Comparison of ENCODE assay signal across 8 cellular contexts in the genomic region with DNA sequence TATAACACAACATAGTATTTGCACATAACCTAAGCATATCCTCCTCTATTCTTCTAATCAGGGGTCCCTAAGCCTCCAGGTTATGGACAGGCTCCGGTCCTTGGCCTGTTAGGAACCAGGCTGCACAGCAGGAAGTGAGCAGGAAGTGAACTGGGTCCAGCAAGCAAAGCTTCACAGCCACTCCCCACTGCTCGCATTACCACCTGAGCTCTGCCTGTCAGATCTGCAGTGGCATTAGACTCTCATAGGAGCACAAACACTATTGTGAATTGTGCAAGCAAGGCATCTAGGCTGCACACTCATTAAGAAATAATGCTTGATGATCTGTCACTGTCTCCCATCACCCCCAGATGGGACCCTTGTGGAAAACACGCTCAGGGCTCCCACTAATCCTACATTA. TPM values are rescaled to one million over a fixed set of nuclear protein-coding genes. Genes with fewer than 3 reads are reported as not detected.
DNase-seq lines count a peak whose midpoint lies in the region; ATAC-seq and TF ChIP-seq lines count a peak whose summit lies in the region.

No MANE protein-coding gene starts in this region.

- H3K9me2 ChIP-seq in HCT116 (ENCODE audit: insufficient read depth) = no peaks in the 10 kb centered on the region

- H3K4me3 ChIP-seq in HCT116 (replicated peaks in 1 of 2; ENCODE audit: low read depth in 1 of 2, low read length in 2 of 2) = no peak overlapping the region
- peak overlapping the region; percentile 22 for H3K4me3 ChIP-seq in naive thymus-derived CD4-positive, alpha-beta T cell (ENCODE audit: low read length)

- peak overlapping the region; percentile 28; the same call in 1 of the 2 replicates for H3K4me2 ChIP-seq in HCT116 (ENCODE audit: low read length)

- H3K9me3 ChIP-seq in HCT116 (ENCODE audit: control insufficient read depth in 1 of 2, insufficient read depth in 1 of 2, low read depth in 1 of 2, low read length in 2 of 2) = no peaks in the 10 kb centered on the region
- no peaks in the 10 kb centered on the region for H3K9me3 ChIP-seq in naive thymus-derived CD4-positive, alpha-beta T cell (ENCODE audit: control insufficient read depth in 2 of 3, low read length in 3 of 3)

- H3K27me3 Mint-ChIP-seq in naive thymus-derived CD4-positive, alpha-beta T cell = no peaks in the 10 kb centered on the region

- H3K27me3 ChIP-seq in HCT116 (ENCODE audit: insufficient read depth, low read length) = no peaks in the 10 kb centered on the region
- H3K27me3 ChIP-seq in naive thymus-derived CD4-positive, alpha-beta T cell (ENCODE audit: control insufficient read depth in 2 of 2, insufficient read depth in 2 of 2, low read length in 2 of 2) = no peaks in the 10 kb centered on the region

- peak overlapping the region; percentile 7 to 98 (median 80) for H3K4me3 Mint-ChIP-seq in naive thymus-derived CD4-positive, alpha-beta T cell

- no peaks in the 10 kb centered on the region for H3K9me3 Mint-ChIP-seq in naive thymus-derived CD4-positive, alpha-beta T cell

- CTCF ChIA-PET in HCT116 (lab: Charles Lee) = no interaction called here
- CTCF ChIA-PET in naive thymus-derived CD4-positive, alpha-beta T cell (lab: Charles Lee) = interaction anchor here (0.6 to 1.2 kb wide), 2 partner anchors 8 to 53 kb away, joined by 3 read pairs; no protein-coding TSS in a partner anchor

- in situ Hi-C loops in GM13976 (cut with MboI; ENCODE audit: low sequenced_read_pairs, unreplicated experiment) = no loop called here

- H4K20me1 ChIP-seq in HCT116 (ENCODE audit: insufficient read depth) = peaks cover 28% of the 10 kb centered on the region; the same call in 1 of the 2 replicates

- H3K4me1 ChIP-seq in HCT116 (ENCODE audit: control insufficient read depth in 1 of 2, insufficient read depth in 2 of 2, low read length in 2 of 2) = peaks cover 27 to 47% of the 10 kb centered on the region in 2 experiments
- peaks cover 62 to 63% of the 10 kb centered on the region in 2 donors for H3K4me1 ChIP-seq in naive thymus-derived CD4-positive, alpha-beta T cell (ENCODE audit: control insufficient read depth in 2 of 2, insufficient read depth in 2 of 2, low read length in 2 of 2)

- no peaks in the 10 kb centered on the region for H3K36me3 ChIP-seq in HCT116 (ENCODE audit: control insufficient read depth in 1 of 2, insufficient read depth in 2 of 2, low read length in 2 of 2)
- no peaks in the 10 kb centered on the region for H3K36me3 ChIP-seq in naive thymus-derived CD4-positive, alpha-beta T cell (ENCODE audit: control insufficient read depth in 2 of 3, insufficient read depth in 3 of 3, low read length in 3 of 3)

- no peak overlapping the region for H2AFZ ChIP-seq in HCT116 (ENCODE audit: low read depth, low read length, poor library complexity, severe bottlenecking)

- no peak for TF ChIP-seq RAD21 in HCT116 (IDR thresholded peaks at IDR 0.05; ENCODE audit: low read depth)

- no peak overlapping the region for H3K27ac ChIP-seq in HCT116 (ENCODE audit: low read depth, low read length)
- H3K27ac ChIP-seq in naive thymus-derived CD4-positive, alpha-beta T cell (ENCODE audit: low read depth, low read length) = peak overlapping the region; percentile 10

- TF ChIP-seq POLR2A in HCT116 (IDR thresholded peaks at IDR 0.05; ENCODE audit: borderline replicate concordance, extremely low read depth, insufficient read depth, insufficient read length) = no peak

- DNase-seq in HCT116 (ENCODE audit: low read depth, low spot score) (no peak), UCSD-AML1 (lab: John Stamatoyannopoulos, UW; ENCODE audit: unreplicated experiment) (peak; percentile 23), GM13976 (ENCODE audit: low spot score) (no peak), CD1c-positive myeloid dendritic cell (ENCODE audit: extremely low spot score) (no peak), NCI-H526 treated with DMSO at 0.1 percent for 48 hours (lab: John Stamatoyannopoulos, UW) (no peak)
- DNase-seq in naive thymus-derived CD4-positive, alpha-beta T cell = peak in 1 of 9 donors; percentile 25
- DNase-seq in activated CD4-positive, alpha-beta T cell treated with anti-CD3 and anti-CD28 coated beads, Interleukin-2, amount 50 U/mL, for 1 hour = no peak

- H3K36me3 Mint-ChIP-seq in naive thymus-derived CD4-positive, alpha-beta T cell = peaks cover 0 to 15% (median 4%) of the 10 kb centered on the region in 5 donors

- RAD21 ChIA-PET in HCT116 (lab: Charles Lee; ENCODE audit: low non-redundant PET in 1 of 2, low total read pairs in 2 of 2, uncharacterized antibody in 2 of 2, unreplicated experiment in 2 of 2) = no interaction called here

- intact Hi-C loops in HCT116 (cut with micrococcal nuclease) = no loop called here
- intact Hi-C loops in naive thymus-derived CD4-positive, alpha-beta T cell (cut with micrococcal nuclease) = loop anchor here in 1 of 2 donors (1.0 kb wide), 1 partner anchor 8 kb away; no protein-coding TSS in a partner anchor

- H3K79me2 ChIP-seq in HCT116 (ENCODE audit: insufficient read depth, low read length) = peaks cover 100% of the 10 kb centered on the region

- H3K9ac ChIP-seq in HCT116 (ENCODE audit: low read length) = no peak overlapping the region

- H3K27ac Mint-ChIP-seq in naive thymus-derived CD4-positive, alpha-beta T cell = peak overlapping the region in 8 of 9 donors; percentile 2 to 85 (median 52)

- TF ChIP-seq CTCF in HCT116 (IDR thresholded peaks at IDR 0.05 in 2 of 3, conservative IDR thresholded peaks at IDR 0.05 in 1 of 3; ENCODE audit: borderline replicate concordance in 1 of 3, insufficient read depth in 1 of 3, low read depth in 2 of 3, low read length in 2 of 3) (no peak), GM13976 (IDR thresholded peaks at IDR 0.05; ENCODE audit: borderline replicate concordance, control extremely low read depth, extremely low read depth, insufficient read depth, missing control alignments) (no peak)

- ATAC-seq in GM18511 (IDR thresholded peaks at IDR 0.05; ENCODE audit: unreplicated experiment) (peak; percentile 50), HCT116 (peak; percentile 64; the same call in 1 of the 2 replicates)
- ATAC-seq in naive thymus-derived CD4-positive, alpha-beta T cell = peak; percentile 60

- H3K4me1 Mint-ChIP-seq in naive thymus-derived CD4-positive, alpha-beta T cell = peaks cover 63 to 97% (median 90%) of the 10 kb centered on the region in 7 donors

- POLR2A ChIA-PET in HCT116 (lab: Charles Lee) = interaction anchor here (1.5 kb wide), 1 partner anchor 10 kb away, joined by 4 read pairs; the partner anchor contains the start of gene MSL2
- POLR2A ChIA-PET in naive thymus-derived CD4-positive, alpha-beta T cell (lab: Charles Lee) = interaction anchor here (0.6 to 3.3 kb wide), 5 partner anchors 8 to 1023 kb away, joined by 3 to 24 read pairs (median 5); partner anchors contain the start of gene MSL2

- BruUV-seq in HCT116 (replicated peaks; lab: Mats Ljungman, UMichigan) = no TSS peak

TF ChIP-seq in HCT116, 20 proteins besides CTCF, POLR2A, EP300 and RAD21:
- TF ChIP-seq, protein P1, sequence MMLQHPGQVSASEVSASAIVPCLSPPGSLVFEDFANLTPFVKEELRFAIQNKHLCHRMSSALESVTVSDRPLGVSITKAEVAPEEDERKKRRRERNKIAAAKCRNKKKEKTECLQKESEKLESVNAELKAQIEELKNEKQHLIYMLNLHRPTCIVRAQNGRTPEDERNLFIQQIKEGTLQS (IDR thresholded peaks at IDR 0.05) = no peak
- TF ChIP-seq SRF (IDR thresholded peaks at IDR 0.05; ENCODE audit: low read depth) = no peak
- TF ChIP-seq EZH2 (IDR thresholded peaks at IDR 0.05) = no peak
- TF ChIP-seq ZNF274 (IDR thresholded peaks at IDR 0.05; ENCODE audit: low read depth, low read length) = no peak
- TF ChIP-seq JUND (IDR thresholded peaks at IDR 0.05) = no peak
- no peak for TF ChIP-seq REST (IDR thresholded peaks at IDR 0.05; ENCODE audit: low read depth)
- TF ChIP-seq FOSL1 (IDR thresholded peaks at IDR 0.05; ENCODE audit: low read depth) = no peak
- TF ChIP-seq EGR1 (IDR thresholded peaks at IDR 0.05; ENCODE audit: low read depth) = no peak
- no peak for TF ChIP-seq CEBPB (IDR thresholded peaks at IDR 0.05; ENCODE audit: low read depth)
- no peak for TF ChIP-seq SP1 (IDR thresholded peaks at IDR 0.05; ENCODE audit: low read depth)
- TF ChIP-seq YY1 (IDR thresholded peaks at IDR 0.05; ENCODE audit: extremely low read depth, insufficient replicate concordance, low read depth, low read length) = no peak
- no peak for TF ChIP-seq TCF7L2 (IDR thresholded peaks at IDR 0.05; ENCODE audit: borderline replicate concordance, extremely low read depth, insufficient read depth, insufficient read length)
- TF ChIP-seq, protein P2, sequence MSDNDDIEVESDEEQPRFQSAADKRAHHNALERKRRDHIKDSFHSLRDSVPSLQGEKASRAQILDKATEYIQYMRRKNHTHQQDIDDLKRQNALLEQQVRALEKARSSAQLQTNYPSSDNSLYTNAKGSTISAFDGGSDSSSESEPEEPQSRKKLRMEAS (IDR thresholded peaks at IDR 0.05) = no peak
- no peak for TF ChIP-seq EZH2phosphoT487 (IDR thresholded peaks at IDR 0.05; ENCODE audit: borderline replicate concordance)

RNA-seq across cellular contexts. Expression of gene MSL2, which starts 9.8 kb away (rescaled TPM):
- total RNA-seq in HCT116 (2021; ENCODE audit: unreplicated experiment) = 34.8 TPM
- polyA plus RNA-seq in HCT116 (2012) = 12.6 and 16.9 TPM in 2 replicates
- total RNA-seq in naive thymus-derived CD4-positive, alpha-beta T cell = 100 to 1,000 TPM in 3 of 5 experiments, 10 to 100 TPM in 2; 57.8 to 110 (median 107) TPM
- polyA plus RNA-seq in naive thymus-derived CD4-positive, alpha-beta T cell = 10 to 100 TPM; 40.9 to 42.8 TPM
